In the genomic region with DNA sequence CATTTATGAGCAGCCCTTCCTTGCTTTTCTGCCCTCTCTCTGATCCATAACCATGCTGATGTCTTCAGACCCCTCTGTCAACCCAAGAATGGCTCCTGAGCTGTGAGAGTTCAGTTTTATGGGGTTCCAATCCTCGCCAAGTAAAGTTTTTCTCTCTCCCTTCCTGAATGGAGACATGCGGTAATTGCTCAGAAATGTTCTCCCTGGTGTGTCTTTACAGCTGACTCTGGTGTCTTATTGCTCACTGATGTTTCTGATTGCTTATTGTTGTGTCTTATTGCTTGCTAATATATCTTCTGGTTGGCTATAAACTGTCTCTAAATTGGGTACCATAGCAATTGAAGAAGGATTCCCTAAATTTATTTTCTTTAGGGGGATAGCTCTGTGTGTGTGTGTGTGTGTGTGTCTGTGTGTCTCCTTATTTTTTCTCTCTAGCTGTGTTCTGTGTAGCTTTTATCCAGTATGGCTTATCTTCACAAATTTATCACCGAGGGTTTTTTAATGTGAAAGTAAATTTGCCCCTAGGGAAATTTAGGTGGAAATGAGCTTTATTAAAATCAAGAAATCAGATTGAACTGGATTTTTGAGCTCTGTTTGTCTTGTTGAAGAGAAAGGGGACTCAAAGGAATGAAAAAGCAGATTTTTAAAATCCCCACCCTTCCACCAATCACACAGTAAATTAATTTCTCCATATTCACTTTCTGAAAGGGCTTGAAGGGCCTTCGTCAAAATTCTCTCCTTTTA, we compare ENCODE assay signal across 16 cellular contexts. TPM values are rescaled to one million over a fixed set of nuclear protein-coding genes. Genes with fewer than 3 reads are reported as not detected.
DNase-seq lines count a peak whose midpoint lies in the region; ATAC-seq and TF ChIP-seq lines count a peak whose summit lies in the region.
"Had no signal": no experiment of that assay in that cellular context is flagged by ENCODE, and none has a peak within 500 bp of the region (broad histone marks: within the 10 kb centered on the region; RNA-seq: fewer than 3 reads in every experiment).

No MANE protein-coding gene starts in this region.

- H3K27me3 Mint-ChIP-seq in T-helper 17 cell (no peaks in the 10 kb centered on the region), memory B cell (no peaks in the 10 kb centered on the region), natural killer cell (ENCODE audit: low read depth in 2 of 2) (peaks cover 52 to 83% of the 10 kb centered on the region in 2 donors)
- H3K27me3 Mint-ChIP-seq in stimulated activated naive B cell treated with anti-CD40 and anti-IgM and Interleukin-4, amounts not matched to agents 10 μg/mL and 1 μg/mL and 100 μg/mL, for 72 hours, result no peaks in the 10 kb centered on the region

- ATAC-seq in Right ventricle myocardium inferior (no peak), T-helper 17 cell (no peak), memory B cell (ENCODE audit: low read depth) (no peak), natural killer cell (no peak), GM19397 (IDR thresholded peaks at IDR 0.05; ENCODE audit: unreplicated experiment) (no peak), GM18498 (IDR thresholded peaks at IDR 0.05; ENCODE audit: unreplicated experiment) (no peak)
- ATAC-seq in stimulated activated naive B cell treated with anti-CD40 and anti-IgM and Interleukin-4, amounts not matched to agents 10 μg/mL and 1 μg/mL and 100 μg/mL, for 72 hours (replicated peaks), result no peak

- DNase-seq in left ventricle myocardium inferior (no peak), Right ventricle myocardium inferior (ENCODE audit: missing footprints) (no peak), T-helper 17 cell (no peak), memory B cell (ENCODE audit: low spot score in 2 of 2) (no peak), natural killer cell (no peak)
- DNase-seq in stimulated activated naive B cell treated with anti-CD40 and anti-IgM and Interleukin-4, amounts not matched to agents 10 μg/mL and 1 μg/mL and 100 μg/mL, for 72 hours, result no peak
- DNase-seq: Caco-2, DMS53, MG63, NCI-H1105, NCI-H1694 treated with DMSO at 0.1 percent for 48 hours, NCI-H82, SIG-M5 had no signal

- peak overlapping the region; percentile 58 for H3K27ac ChIP-seq in left ventricle myocardium inferior (replicated peaks)
- H3K27ac ChIP-seq: KMS-11 had no signal

- peaks cover 92% of the 10 kb centered on the region for H3K4me1 ChIP-seq in left ventricle myocardium inferior
- H3K4me1 ChIP-seq: Caco-2 had no signal

- intact Hi-C loops in left ventricle myocardium inferior (cut with micrococcal nuclease) (no loop called here), Right ventricle myocardium inferior (cut with DNase I) (no loop called here), natural killer cell (cut with micrococcal nuclease) (no loop called here)

- peaks cover 4% of the 10 kb centered on the region for H3K9me3 Mint-ChIP-seq in memory B cell
- peaks cover 9 to 10% of the 10 kb centered on the region in 2 donors for H3K9me3 Mint-ChIP-seq in stimulated activated naive B cell treated with anti-CD40 and anti-IgM and Interleukin-4, amounts not matched to agents 10 μg/mL and 1 μg/mL and 100 μg/mL, for 72 hours
- no peaks in the 10 kb centered on the region for H3K9me3 Mint-ChIP-seq in natural killer cell

- no peaks in the 10 kb centered on the region for H3K27me3 ChIP-seq in left ventricle myocardium inferior (ENCODE audit: low read depth)
- H3K27me3 ChIP-seq: MG63 had no signal

- H3K27ac Mint-ChIP-seq in T-helper 17 cell, result peak overlapping the region; percentile 91
- H3K27ac Mint-ChIP-seq in memory B cell, result peak overlapping the region; percentile 86
- H3K27ac Mint-ChIP-seq in stimulated activated naive B cell treated with anti-CD40 and anti-IgM and Interleukin-4, amounts not matched to agents 10 μg/mL and 1 μg/mL and 100 μg/mL, for 72 hours, result peak overlapping the region; percentile 70
- H3K27ac Mint-ChIP-seq in natural killer cell, result no peak overlapping the region

- no peak overlapping the region for H3K4me3 ChIP-seq in left ventricle myocardium inferior
- H3K4me3 ChIP-seq: MG63 had no signal

- TF ChIP-seq CTCF in left ventricle myocardium inferior (IDR thresholded peaks at IDR 0.05; ENCODE audit: borderline replicate concordance) (no peak), natural killer cell (IDR thresholded peaks at IDR 0.05) (no peak)

- H3K9me3 ChIP-seq in left ventricle myocardium inferior (replicated peaks), result no peaks in the 10 kb centered on the region
- H3K9me3 ChIP-seq in T-helper 17 cell (ENCODE audit: control insufficient read depth, low read length, poor library complexity, severe bottlenecking), result no peaks in the 10 kb centered on the region
- H3K9me3 ChIP-seq: Caco-2, MG63 had no signal

- H3K36me3 Mint-ChIP-seq in T-helper 17 cell (ENCODE audit: low read depth), result peaks cover 10% of the 10 kb centered on the region
- H3K36me3 Mint-ChIP-seq in memory B cell, result peaks cover 43% of the 10 kb centered on the region
- H3K36me3 Mint-ChIP-seq in stimulated activated naive B cell treated with anti-CD40 and anti-IgM and Interleukin-4, amounts not matched to agents 10 μg/mL and 1 μg/mL and 100 μg/mL, for 72 hours, result peaks cover 39 to 74% of the 10 kb centered on the region in 2 donors
- H3K36me3 Mint-ChIP-seq in natural killer cell, result peaks cover 43% of the 10 kb centered on the region

- H3K4me1 Mint-ChIP-seq in T-helper 17 cell (peaks cover 47% of the 10 kb centered on the region), memory B cell (peaks cover 60% of the 10 kb centered on the region), natural killer cell (peaks cover 58 to 60% of the 10 kb centered on the region in 2 donors)
- peaks cover 68 to 97% of the 10 kb centered on the region in 2 donors for H3K4me1 Mint-ChIP-seq in stimulated activated naive B cell treated with anti-CD40 and anti-IgM and Interleukin-4, amounts not matched to agents 10 μg/mL and 1 μg/mL and 100 μg/mL, for 72 hours

- peak overlapping the region; percentile 25 for H3K4me3 Mint-ChIP-seq in T-helper 17 cell
- peak overlapping the region; percentile 68 for H3K4me3 Mint-ChIP-seq in memory B cell
- H3K4me3 Mint-ChIP-seq in stimulated activated naive B cell treated with anti-CD40 and anti-IgM and Interleukin-4, amounts not matched to agents 10 μg/mL and 1 μg/mL and 100 μg/mL, for 72 hours, result peak overlapping the region; percentile 15 to 53
- H3K4me3 Mint-ChIP-seq in natural killer cell, result no peak overlapping the region

- H3K36me3 ChIP-seq in left ventricle myocardium inferior, result peaks cover 10% of the 10 kb centered on the region
- H3K36me3 ChIP-seq: MG63 had no signal

RNA-seq across cellular contexts. Expression of a gene that starts 19.5 kb away (rescaled TPM):
- total RNA-seq in left ventricle myocardium inferior (98.7 TPM), Right ventricle myocardium inferior (92.3 TPM), T-helper 17 cell (100 to 1,000 TPM; 120 to 127 TPM), natural killer cell (10 to 100 TPM; 39.7 to 58.2 (median 57.0) TPM)

Comparison
In these comparisons a context has a peak if more than half of its experiments do, and no peak if none do; other contexts are left out.
1. H3K27ac Mint-ChIP-seq: peak in T-helper 17 cell (single experiment), memory B cell (single experiment) and stimulated activated naive B cell treated with anti-CD40 and anti-IgM and Interleukin-4, amounts not matched to agents 10 μg/mL and 1 μg/mL and 100 μg/mL, for 72 hours (single experiment); none in natural killer cell (0 of 2).